In genomic region chr19:8459095-8459494, GRCh38 we compare ENCODE assay signal across 16 cellular contexts. TPM values are rescaled to one million over a fixed set of nuclear protein-coding genes. Genes with fewer than 3 reads are reported as not detected.
DNase-seq lines count a peak whose midpoint lies in the region; ATAC-seq, FAIRE-seq and TF ChIP-seq lines count a peak whose summit lies in the region.
"Had no signal": no experiment of that assay in that cellular context is flagged by ENCODE, and none has a peak within 500 bp of the region (broad histone marks: within the 10 kb centered on the region; RNA-seq: fewer than 3 reads in every experiment).

No MANE protein-coding gene starts in this region.

- peak overlapping the region; percentile 20 for H3K27ac ChIP-seq in endothelial cell of umbilical vein (ENCODE audit: insufficient read depth, low read depth, low read length)
- H3K27ac ChIP-seq in uterus, result peak overlapping the region; percentile 49 to 76

- H3K9me3 ChIP-seq in endothelial cell of umbilical vein (replicated peaks; ENCODE audit: control insufficient read depth, insufficient read depth, low read length) (no peaks in the 10 kb centered on the region), uterus (no peaks in the 10 kb centered on the region)
- H3K9me3 ChIP-seq: HAP-1 had no signal

- H3K9ac ChIP-seq in endothelial cell of umbilical vein (replicated peaks; ENCODE audit: extremely low read depth, insufficient read depth, low read length), result no peak overlapping the region

- no peak overlapping the region for H3K4me2 ChIP-seq in endothelial cell of umbilical vein (ENCODE audit: insufficient read depth, low read length)

- TF ChIP-seq CTCF in endothelial cell of umbilical vein (IDR thresholded peaks at IDR 0.05; ENCODE audit: extremely low read depth in 1 of 2, insufficient read depth in 1 of 2, low read depth in 1 of 2, low read length in 2 of 2), result no peak
- no peak for TF ChIP-seq CTCF in uterus (IDR thresholded peaks at IDR 0.05)

- intact Hi-C loops in Right ventricle myocardium superior (cut with DNase I) (no loop called here), cardiac septum (cut with DNase I) (loop anchor here (2.0 kb wide), 1 partner anchor 14 kb away; the partner anchor contains the start of gene HNRNPM), endothelial cell of umbilical vein (cut with micrococcal nuclease) (loop anchor here (5.0 kb wide), 1 partner anchor 48 kb away; no protein-coding TSS in a partner anchor), uterus (cut with DNase I; ENCODE audit: low total_unique reads) (no loop called here)

- peak; percentile 26 for ATAC-seq in Right ventricle myocardium superior (ENCODE audit: poor library complexity)
- no peak for ATAC-seq in natural killer cell treated with Interleukin-12 subunit alpha and Interleukin-12 subunit beta and Interleukin-15 and Interleukin-18, amount 100 ng/mL, for 72 hours

- H3K79me2 ChIP-seq in endothelial cell of umbilical vein (ENCODE audit: control insufficient read depth, insufficient read depth, low read length), result peaks cover 99% of the 10 kb centered on the region

- H3K9me1 ChIP-seq in endothelial cell of umbilical vein (replicated peaks; ENCODE audit: control insufficient read depth, extremely low read depth, insufficient read depth, low read length), result no peaks in the 10 kb centered on the region

- peak overlapping the region; percentile 10 for H3K4me3 Mint-ChIP-seq in natural killer cell treated with Interleukin-12 subunit alpha and Interleukin-12 subunit beta and Interleukin-15 and Interleukin-18, amount 100 ng/mL, for 72 hours
- H3K4me3 Mint-ChIP-seq: activated CD4-positive, alpha-beta memory T cell treated with anti-CD3 and anti-CD28 coated beads for 36 hours; T-helper 1 cell treated with Interleukin-12 subunit alpha and Interleukin-12 subunit beta and Interleukin-4 antibody, amounts not matched to agents 30 μg/mL and 1 μg/mL, for 36 hours had no signal

- FAIRE-seq in endothelial cell of umbilical vein (lab: Jason Lieb, UNC), result no peak

- H3K27ac Mint-ChIP-seq in natural killer cell treated with Interleukin-12 subunit alpha and Interleukin-12 subunit beta and Interleukin-15 and Interleukin-18, amount 100 ng/mL, for 72 hours, result peak overlapping the region in 1 of 2 donors; percentile 31

- peaks cover 19% of the 10 kb centered on the region for H3K36me3 Mint-ChIP-seq in natural killer cell treated with Interleukin-12 subunit alpha and Interleukin-12 subunit beta and Interleukin-15 and Interleukin-18, amount 100 ng/mL, for 72 hours

- H3K4me1 Mint-ChIP-seq in natural killer cell treated with Interleukin-12 subunit alpha and Interleukin-12 subunit beta and Interleukin-15 and Interleukin-18, amount 100 ng/mL, for 72 hours (ENCODE audit: low read depth in 2 of 2), result peaks cover 54 to 73% of the 10 kb centered on the region in 2 donors

- dilution Hi-C loops in endothelial cell of umbilical vein (cut with MboI; ENCODE audit: extremely low pct_ligation_motif_present, low sequenced_read_pairs), result no loop called here

- H3K27me3 Mint-ChIP-seq in natural killer cell treated with Interleukin-12 subunit alpha and Interleukin-12 subunit beta and Interleukin-15 and Interleukin-18, amount 100 ng/mL, for 72 hours, result no peaks in the 10 kb centered on the region
- H3K27me3 Mint-ChIP-seq: activated CD4-positive, alpha-beta memory T cell treated with anti-CD3 and anti-CD28 coated beads for 36 hours had no signal

- BruUV-seq in endothelial cell of umbilical vein (replicated peaks; lab: Mats Ljungman, UMichigan), result no TSS peak

- peaks cover 57% of the 10 kb centered on the region for H4K20me1 ChIP-seq in endothelial cell of umbilical vein (replicated peaks; ENCODE audit: control insufficient read depth, extremely low read depth, insufficient read depth, low read length)

- H3K27me3 ChIP-seq in endothelial cell of umbilical vein (ENCODE audit: control insufficient read depth in 2 of 2, insufficient read depth in 2 of 2, low read length in 2 of 2), result no peaks in the 10 kb centered on the region
- no peaks in the 10 kb centered on the region for H3K27me3 ChIP-seq in uterus
- H3K27me3 ChIP-seq: dorsolateral prefrontal cortex had no signal

- H3K36me3 ChIP-seq in endothelial cell of umbilical vein (ENCODE audit: control insufficient read depth in 2 of 2, extremely low read depth in 1 of 2, insufficient read depth in 2 of 2, low read length in 2 of 2), result peaks cover 24 to 31% of the 10 kb centered on the region in 2 experiments
- no peaks in the 10 kb centered on the region for H3K36me3 ChIP-seq in uterus

- CTCF ChIA-PET in endothelial cell of umbilical vein (lab: Charles Lee), result interaction anchor here (1.7 to 1.9 kb wide), 2 partner anchors 103 to 105 kb away, joined by 4 to 7 read pairs; no protein-coding TSS in a partner anchor

- no peak overlapping the region for H3K4me3 ChIP-seq in endothelial cell of umbilical vein (replicated peaks in 1 of 3; ENCODE audit: insufficient read depth in 1 of 3, low read depth in 1 of 3, low read length in 3 of 3)
- no peak overlapping the region for H3K4me3 ChIP-seq in uterus
- H3K4me3 ChIP-seq: HAP-1 had no signal

- no peak overlapping the region for H2AFZ ChIP-seq in endothelial cell of umbilical vein (ENCODE audit: low read depth, low read length)

- POLR2A ChIA-PET in endothelial cell of umbilical vein (lab: Charles Lee), result no interaction called here

- DNase-seq in Right ventricle myocardium superior, result no peak
- no peak for DNase-seq in cardiac septum (ENCODE audit: low spot score)
- DNase-seq in endothelial cell of umbilical vein (ENCODE audit: low read depth, low spot score), result no peak
- no peak for DNase-seq in natural killer cell treated with Interleukin-12 subunit alpha and Interleukin-12 subunit beta and Interleukin-15 and Interleukin-18, amount 100 ng/mL, for 72 hours (ENCODE audit: low spot score)
- DNase-seq in uterus, result no peak
- DNase-seq in stimulated activated naive CD4-positive, alpha-beta T cell treated with Interleukin-2 at 50 U/mL for 16 hours (lab: John Stamatoyannopoulos, UW), result no peak
- DNase-seq in DMS153 (lab: John Stamatoyannopoulos, UW), result no peak
- no peak for DNase-seq in NCI-H345 (lab: John Stamatoyannopoulos, UW)
- DNase-seq: activated CD4-positive, alpha-beta memory T cell treated with anti-CD3 and anti-CD28 coated beads for 36 hours; activated naive CD4-positive, alpha-beta T cell treated with anti-CD3 and anti-CD28 coated beads, Interleukin-2, amount 50 U/mL, for 16 hours; dorsolateral prefrontal cortex; NCI-H1694 treated with DMSO at 0.1 percent for 48 hours had no signal

- H3K4me1 ChIP-seq in endothelial cell of umbilical vein (ENCODE audit: control insufficient read depth, extremely low read depth, insufficient read depth, low read length) (peaks cover 34% of the 10 kb centered on the region), uterus (peaks cover 10 to 11% of the 10 kb centered on the region in 2 donors)

- TF ChIP-seq POLR2A in endothelial cell of umbilical vein (IDR thresholded peaks at IDR 0.05; ENCODE audit: low read depth, low read length), result no peak
- no peak for TF ChIP-seq POLR2A in uterus (IDR thresholded peaks at IDR 0.05)

- H3K9me3 Mint-ChIP-seq in natural killer cell treated with Interleukin-12 subunit alpha and Interleukin-12 subunit beta and Interleukin-15 and Interleukin-18, amount 100 ng/mL, for 72 hours, result no peaks in the 10 kb centered on the region
- H3K9me3 Mint-ChIP-seq: activated CD4-positive, alpha-beta memory T cell treated with anti-CD3 and anti-CD28 coated beads for 36 hours; T-helper 1 cell treated with Interleukin-12 subunit alpha and Interleukin-12 subunit beta and Interleukin-4 antibody, amounts not matched to agents 30 μg/mL and 1 μg/mL, for 36 hours had no signal

RNA-seq across cellular contexts. Expression of gene HNRNPM, which starts 14.3 kb away (rescaled TPM):
- total RNA-seq in Right ventricle myocardium superior, result 113 TPM
- 102 TPM for total RNA-seq in cardiac septum
- total RNA-seq in endothelial cell of umbilical vein, result 288 and 301 TPM in 2 replicates
- 244 and 250 TPM in 2 replicates for polyA plus RNA-seq in endothelial cell of umbilical vein
- 184 TPM in 2 replicates for polyA plus RNA-seq in endothelial cell of umbilical vein (2011; cell fraction: cytosol; rRNA removed)
- polyA plus RNA-seq in endothelial cell of umbilical vein (2011; cell fraction: nucleus; rRNA removed), result 170 and 195 TPM in 2 replicates
- 197 and 307 TPM in 2 replicates for polyA plus RNA-seq in endothelial cell of umbilical vein (2012)
- 117 and 142 TPM in 2 replicates for polyA minus RNA-seq in endothelial cell of umbilical vein
- 99.1 TPM for polyA minus RNA-seq in endothelial cell of umbilical vein (2011; cell fraction: cytosol; rRNA and poly(A)+ RNA removed)
- polyA minus RNA-seq in endothelial cell of umbilical vein (2011; cell fraction: nucleus; rRNA and poly(A)+ RNA removed), result 135 and 137 TPM in 2 replicates
- 100 to 1,000 TPM; 259 to 373 TPM for total RNA-seq in natural killer cell treated with Interleukin-12 subunit alpha and Interleukin-12 subunit beta and Interleukin-15 and Interleukin-18, amount 100 ng/mL, for 72 hours
- 100 to 1,000 TPM in 2 of 4 donors, 10 to 100 TPM in 2; 50.3 to 186 (median 98.5) TPM for total RNA-seq in uterus

RNA-seq across cellular contexts. Expression of gene PRAM1, which starts 43.3 kb away (rescaled TPM):
- 0.70 TPM for total RNA-seq in Right ventricle myocardium superior
- total RNA-seq in cardiac septum, result 0.62 TPM
- 0.31 TPM in 1 of 2 replicates, not detected in the other for total RNA-seq in endothelial cell of umbilical vein
- 0.14 TPM in 1 of 2 replicates, not detected in the other for polyA plus RNA-seq in endothelial cell of umbilical vein
- not detected in 2 replicates for polyA plus RNA-seq in endothelial cell of umbilical vein (2011; cell fraction: cytosol; rRNA removed)
- polyA plus RNA-seq in endothelial cell of umbilical vein (2011; cell fraction: nucleus; rRNA removed), result 0.21 and 0.27 TPM in 2 replicates
- not detected in 2 replicates for polyA plus RNA-seq in endothelial cell of umbilical vein (2012)
- not detected in 2 replicates for polyA minus RNA-seq in endothelial cell of umbilical vein
- not detected for polyA minus RNA-seq in endothelial cell of umbilical vein (2011; cell fraction: cytosol; rRNA and poly(A)+ RNA removed)
- polyA minus RNA-seq in endothelial cell of umbilical vein (2011; cell fraction: nucleus; rRNA and poly(A)+ RNA removed), result 0.19 TPM in 1 of 2 replicates, not detected in the other
- 1 to 10 TPM; 1.5 to 2.0 TPM for total RNA-seq in natural killer cell treated with Interleukin-12 subunit alpha and Interleukin-12 subunit beta and Interleukin-15 and Interleukin-18, amount 100 ng/mL, for 72 hours
- 1 to 10 TPM in 1 of 4 donors, under 1 TPM in 1, not detected in 2; 0.97 to 3.0 TPM for total RNA-seq in uterus
- total RNA-seq: pulmonary artery endothelial cell had no signal
- polyA plus RNA-seq: AG04450 had no signal

RNA-seq across cellular contexts. Expression of gene MARCHF2, which starts 46.0 kb away (rescaled TPM):
- total RNA-seq in Right ventricle myocardium superior, result 100.0 TPM
- total RNA-seq in cardiac septum, result 84.3 TPM
- 40.1 and 43.5 TPM in 2 replicates for total RNA-seq in endothelial cell of umbilical vein
- polyA plus RNA-seq in endothelial cell of umbilical vein, result 91.9 and 130 TPM in 2 replicates
- polyA plus RNA-seq in endothelial cell of umbilical vein (2011; cell fraction: cytosol; rRNA removed), result 44.4 and 67.0 TPM in 2 replicates
- 35.4 and 40.1 TPM in 2 replicates for polyA plus RNA-seq in endothelial cell of umbilical vein (2011; cell fraction: nucleus; rRNA removed)
- 44.0 and 76.6 TPM in 2 replicates for polyA plus RNA-seq in endothelial cell of umbilical vein (2012)
- 23.7 and 29.0 TPM in 2 replicates for polyA minus RNA-seq in endothelial cell of umbilical vein
- polyA minus RNA-seq in endothelial cell of umbilical vein (2011; cell fraction: cytosol; rRNA and poly(A)+ RNA removed), result 5.4 TPM
- 10.9 and 21.7 TPM in 2 replicates for polyA minus RNA-seq in endothelial cell of umbilical vein (2011; cell fraction: nucleus; rRNA and poly(A)+ RNA removed)
- total RNA-seq in natural killer cell treated with Interleukin-12 subunit alpha and Interleukin-12 subunit beta and Interleukin-15 and Interleukin-18, amount 100 ng/mL, for 72 hours, result 10 to 100 TPM; 13.7 to 17.0 TPM
- 100 to 1,000 TPM in 1 of 4 donors, 10 to 100 TPM in 3; 44.1 to 161 (median 62.8) TPM for total RNA-seq in uterus

RNA-seq across cellular contexts. Expression of gene ZNF414, which starts 54.9 kb away (rescaled TPM):
- total RNA-seq in Right ventricle myocardium superior, result 16.1 TPM
- total RNA-seq in cardiac septum, result 20.2 TPM
- total RNA-seq in endothelial cell of umbilical vein, result 14.5 and 20.6 TPM in 2 replicates
- 10.6 and 11.6 TPM in 2 replicates for polyA plus RNA-seq in endothelial cell of umbilical vein
- 3.9 and 6.0 TPM in 2 replicates for polyA plus RNA-seq in endothelial cell of umbilical vein (2011; cell fraction: cytosol; rRNA removed)
- polyA plus RNA-seq in endothelial cell of umbilical vein (2011; cell fraction: nucleus; rRNA removed), result 10.6 and 11.8 TPM in 2 replicates
- 5.5 and 18.9 TPM in 2 replicates for polyA plus RNA-seq in endothelial cell of umbilical vein (2012)
- 2.3 and 3.0 TPM in 2 replicates for polyA minus RNA-seq in endothelial cell of umbilical vein
- polyA minus RNA-seq in endothelial cell of umbilical vein (2011; cell fraction: cytosol; rRNA and poly(A)+ RNA removed), result 13.2 TPM
- 2.9 and 8.4 TPM in 2 replicates for polyA minus RNA-seq in endothelial cell of umbilical vein (2011; cell fraction: nucleus; rRNA and poly(A)+ RNA removed)
- 10 to 100 TPM; 15.5 to 16.8 TPM for total RNA-seq in natural killer cell treated with Interleukin-12 subunit alpha and Interleukin-12 subunit beta and Interleukin-15 and Interleukin-18, amount 100 ng/mL, for 72 hours
- total RNA-seq in uterus, result 100 to 1,000 TPM in 1 of 4 donors, 10 to 100 TPM in 3; 11.6 to 275 (median 24.4) TPM

Comparison
In these comparisons a context has a peak if more than half of its experiments do, and no peak if none do; other contexts are left out.
1. intact Hi-C loops: an anchor here in cardiac septum (2.0 kb wide) and endothelial cell of umbilical vein (5.0 kb wide); none called in Right ventricle myocardium superior and uterus.